2 cellular contexts compared by ENCODE assay signal in genomic region chr16:67858448-67858993, GRCh38.
TF ChIP-seq lines count a peak whose summit lies in the region.

No MANE protein-coding gene starts in this region.

TF ChIP-seq in SK-N-SH, 30 proteins besides CTCF, POLR2A, EP300 and RAD21:
- TF ChIP-seq SMC3 (IDR thresholded peaks at IDR 0.05; ENCODE audit: low read depth, low read length) (no peak), FOXM1 (IDR thresholded peaks at IDR 0.05; ENCODE audit: low read depth) (no peak), REST (IDR thresholded peaks at IDR 0.05; ENCODE audit: low read depth, low read length) (no peak), MAX (IDR thresholded peaks at IDR 0.05; ENCODE audit: low read depth) (no peak), ELF1 (IDR thresholded peaks at IDR 0.05) (no peak), GATA2 (CRISPR knock-in tag; IDR thresholded peaks at IDR 0.05) (no peak), TAF1 (IDR thresholded peaks at IDR 0.05; ENCODE audit: borderline replicate concordance, low read depth, low read length) (no peak), RCOR1 (IDR thresholded peaks at IDR 0.05; ENCODE audit: low read length) (no peak), RFX5 (IDR thresholded peaks at IDR 0.05; ENCODE audit: low read length) (no peak), ZBTB33 (IDR thresholded peaks at IDR 0.05; ENCODE audit: borderline replicate concordance, low read depth) (no peak), FOSL2 (IDR thresholded peaks at IDR 0.05; ENCODE audit: borderline replicate concordance, low read depth) (no peak), USF1 (IDR thresholded peaks at IDR 0.05; ENCODE audit: borderline replicate concordance, low read depth) (no peak)

TF ChIP-seq in SK-N-SH treated with all-trans-retinoic acid at 6 μM for 48 hours, 23 proteins besides CTCF, POLR2A, EP300 and RAD21:
- TF ChIP-seq BACH2 (CRISPR knock-in tag; IDR thresholded peaks at IDR 0.05; ENCODE audit: borderline replicate concordance): no peak
- TF ChIP-seq SNAI2 (CRISPR knock-in tag; IDR thresholded peaks at IDR 0.05): no peak
- TF ChIP-seq CREB5 (CRISPR knock-in tag; IDR thresholded peaks at IDR 0.05; ENCODE audit: low read depth): no peak
- no peak for TF ChIP-seq ISL1 (CRISPR knock-in tag; IDR thresholded peaks at IDR 0.05)
- TF ChIP-seq OSR1 (CRISPR knock-in tag; IDR thresholded peaks at IDR 0.05): no peak
- TF ChIP-seq ZNF8 (CRISPR knock-in tag; IDR thresholded peaks at IDR 0.05): no peak
